ENCODE assay signal across 14 cellular contexts in the genomic region with DNA sequence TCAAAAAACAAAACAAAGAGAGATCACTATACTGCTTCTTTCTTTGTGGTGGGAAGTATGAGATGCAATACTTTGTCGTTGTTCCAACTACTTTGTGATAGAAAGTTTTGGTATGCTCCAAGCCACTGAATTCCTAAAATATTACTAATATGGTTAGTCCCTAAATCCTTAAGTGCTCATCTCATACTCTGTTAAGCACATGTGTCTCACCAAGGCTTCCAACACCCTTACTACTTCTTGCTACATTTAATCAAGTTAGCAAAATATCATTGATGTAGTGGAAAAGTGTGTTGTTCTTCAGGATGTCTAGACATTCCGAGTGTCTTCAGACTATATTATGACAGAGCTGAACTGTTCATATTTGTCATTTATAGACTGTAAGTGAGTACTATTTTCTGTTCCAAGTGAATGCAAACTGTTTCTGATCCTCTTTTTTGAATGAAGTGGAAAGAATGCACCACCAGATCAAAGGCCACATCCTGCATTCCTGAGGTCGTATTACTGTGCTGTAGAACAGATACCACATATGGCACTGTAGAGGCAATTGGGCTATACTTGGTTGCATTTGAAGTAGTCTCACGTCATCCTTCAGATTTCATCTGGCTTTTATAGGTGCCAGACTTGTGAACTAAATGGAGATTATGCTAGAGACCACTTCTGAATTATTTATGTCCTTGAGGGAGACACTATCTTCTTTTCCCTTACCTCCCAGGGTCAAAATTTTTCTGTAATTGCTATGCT.
DNase-seq lines count a peak whose midpoint lies in the region; ATAC-seq and TF ChIP-seq lines count a peak whose summit lies in the region.
"Had no signal": no experiment of that assay in that cellular context is flagged by ENCODE, and none has a peak within 500 bp of the region (broad histone marks: within the 10 kb centered on the region; RNA-seq: fewer than 3 reads in every experiment).

No MANE protein-coding gene starts in this region.

- H3K27me3 Mint-ChIP-seq in naive thymus-derived CD8-positive, alpha-beta T cell, result peaks cover 0 to 6% (median 0%) of the 10 kb centered on the region in 5 donors
- peaks cover 0 to 3% (median 0%) of the 10 kb centered on the region in 3 donors for H3K27me3 Mint-ChIP-seq in CD14-positive monocyte (ENCODE audit: low read depth in 3 of 3)
- no peaks in the 10 kb centered on the region for H3K27me3 Mint-ChIP-seq in T-helper 2 cell treated with Interferon-gamma antibody and Interleukin-4, amounts not matched to agents 5 μg/mL and 100 μg/mL, for 36 hours (ENCODE audit: low read depth)

- H3K36me3 ChIP-seq in body of pancreas (replicated peaks in 1 of 2; ENCODE audit: insufficient read depth in 1 of 2, low read depth in 2 of 2), result no peaks in the 10 kb centered on the region
- H3K36me3 ChIP-seq in left lung, result no peaks in the 10 kb centered on the region
- H3K36me3 ChIP-seq: heart left ventricle, spleen had no signal

- H3K9me3 Mint-ChIP-seq in naive thymus-derived CD8-positive, alpha-beta T cell, result peaks cover 0 to 7% (median 0%) of the 10 kb centered on the region in 9 donors
- peaks cover 3 to 24% (median 6%) of the 10 kb centered on the region in 7 donors for H3K9me3 Mint-ChIP-seq in CD14-positive monocyte
- H3K9me3 Mint-ChIP-seq in T-helper 2 cell treated with Interferon-gamma antibody and Interleukin-4, amounts not matched to agents 5 μg/mL and 100 μg/mL, for 36 hours, result peaks cover 3% of the 10 kb centered on the region

- peak; percentile 81 for DNase-seq in AG08395 (ENCODE audit: low spot score)
- peak; percentile 16 for DNase-seq in HK-2 (ENCODE audit: unreplicated experiment)
- peak in 1 of 4 donors; percentile 5 for DNase-seq in body of pancreas
- DNase-seq in left lung, result no peak
- no peak for DNase-seq in naive thymus-derived CD8-positive, alpha-beta T cell
- no peak for DNase-seq in KBM-7
- no peak for DNase-seq in CD14-positive monocyte (ENCODE audit: low spot score)
- DNase-seq in T-helper 2 cell treated with Interferon-gamma antibody and Interleukin-4, amounts not matched to agents 5 μg/mL and 100 μg/mL, for 36 hours (ENCODE audit: low spot score), result no peak
- DNase-seq: activated T-cell treated with anti-CD3 and anti-CD28 coated beads, Interleukin-2, amount 50 U/mL, for 4 hours; heart left ventricle; mucosa of descending colon; spleen had no signal

- H3K4me1 Mint-ChIP-seq in naive thymus-derived CD8-positive, alpha-beta T cell, result peaks cover 0 to 5% (median 0%) of the 10 kb centered on the region in 4 donors
- H3K4me1 Mint-ChIP-seq in CD14-positive monocyte, result no peaks in the 10 kb centered on the region
- no peaks in the 10 kb centered on the region for H3K4me1 Mint-ChIP-seq in T-helper 2 cell treated with Interferon-gamma antibody and Interleukin-4, amounts not matched to agents 5 μg/mL and 100 μg/mL, for 36 hours (ENCODE audit: low read depth)

- no peaks in the 10 kb centered on the region for H3K27me3 ChIP-seq in body of pancreas
- H3K27me3 ChIP-seq in left lung, result no peaks in the 10 kb centered on the region
- H3K27me3 ChIP-seq: heart left ventricle, spleen had no signal

- no peak overlapping the region for H3K4me3 ChIP-seq in body of pancreas
- no peak overlapping the region for H3K4me3 ChIP-seq in left lung
- H3K4me3 ChIP-seq: heart left ventricle, mucosa of descending colon, spleen had no signal

- no peak overlapping the region for H3K4me3 Mint-ChIP-seq in naive thymus-derived CD8-positive, alpha-beta T cell
- no peak overlapping the region for H3K4me3 Mint-ChIP-seq in CD14-positive monocyte
- H3K4me3 Mint-ChIP-seq in T-helper 2 cell treated with Interferon-gamma antibody and Interleukin-4, amounts not matched to agents 5 μg/mL and 100 μg/mL, for 36 hours, result no peak overlapping the region
- H3K4me3 Mint-ChIP-seq: activated T-cell treated with anti-CD3 and anti-CD28 coated beads, Interleukin-2, amount 50 U/mL, for 4 hours had no signal

- no peak overlapping the region for H3K27ac ChIP-seq in body of pancreas
- no peak overlapping the region for H3K27ac ChIP-seq in left lung
- H3K27ac ChIP-seq: C4-2B, heart left ventricle, VCaP had no signal

- no peaks in the 10 kb centered on the region for H3K36me3 Mint-ChIP-seq in naive thymus-derived CD8-positive, alpha-beta T cell
- H3K36me3 Mint-ChIP-seq in CD14-positive monocyte, result no peaks in the 10 kb centered on the region
- H3K36me3 Mint-ChIP-seq in T-helper 2 cell treated with Interferon-gamma antibody and Interleukin-4, amounts not matched to agents 5 μg/mL and 100 μg/mL, for 36 hours (ENCODE audit: low read depth), result no peaks in the 10 kb centered on the region

- no peak overlapping the region for H3K27ac Mint-ChIP-seq in naive thymus-derived CD8-positive, alpha-beta T cell
- no peak overlapping the region for H3K27ac Mint-ChIP-seq in CD14-positive monocyte
- no peak overlapping the region for H3K27ac Mint-ChIP-seq in T-helper 2 cell treated with Interferon-gamma antibody and Interleukin-4, amounts not matched to agents 5 μg/mL and 100 μg/mL, for 36 hours

- POLR2A ChIA-PET in naive thymus-derived CD8-positive, alpha-beta T cell (lab: Charles Lee), result no interaction called here

- in situ Hi-C loops in KBM-7 (cut with MboI; ENCODE audit: low pct_unique_long_range_greater_than_20kb, low sequenced_read_pairs), result no loop called here

- 52 to 56% methylated on average over 4 of the region's 4 CpGs for WGBS in body of pancreas, 2 donors

- no peak for TF ChIP-seq POLR2A in body of pancreas (IDR thresholded peaks at IDR 0.05)

- intact Hi-C loops in body of pancreas (cut with DNase I), result no loop called here
- intact Hi-C loops in left lung (cut with DNase I), result no loop called here
- intact Hi-C loops in CD14-positive monocyte (cut with micrococcal nuclease), result no loop called here

- H3K4me1 ChIP-seq in body of pancreas (no peaks in the 10 kb centered on the region), left lung (no peaks in the 10 kb centered on the region)
- H3K4me1 ChIP-seq: spleen had no signal

- ATAC-seq in body of pancreas, result peak; percentile 24
- peak; percentile 77 for ATAC-seq in left lung
- ATAC-seq in naive thymus-derived CD8-positive, alpha-beta T cell, result no peak
- ATAC-seq: activated T-cell treated with anti-CD3 and anti-CD28 coated beads, Interleukin-2, amount 50 U/mL, for 4 hours; mucosa of descending colon had no signal

- H3K9me3 ChIP-seq in body of pancreas, result no peaks in the 10 kb centered on the region
- no peaks in the 10 kb centered on the region for H3K9me3 ChIP-seq in left lung
- H3K9me3 ChIP-seq: mucosa of descending colon, spleen had no signal

- no peak for TF ChIP-seq CTCF in body of pancreas (IDR thresholded peaks at IDR 0.05)
- TF ChIP-seq CTCF in left lung (IDR thresholded peaks at IDR 0.05), result no peak
- TF ChIP-seq CTCF in CD14-positive monocyte (IDR thresholded peaks at IDR 0.05), result no peak

Comparison
In these comparisons a context has a peak if more than half of its experiments do, and no peak if none do; other contexts are left out.
1. DNase-seq: peak in AG08395 (single experiment) and HK-2 (single experiment); none in left lung (0 of 2), naive thymus-derived CD8-positive, alpha-beta T cell (0 of 10), KBM-7 (single experiment), CD14-positive monocyte (single experiment) and T-helper 2 cell treated with Interferon-gamma antibody and Interleukin-4, amounts not matched to agents 5 μg/mL and 100 μg/mL, for 36 hours (single experiment).
2. ATAC-seq: peak in body of pancreas (single experiment) and left lung (single experiment); none in naive thymus-derived CD8-positive, alpha-beta T cell (0 of 2).